Comparison of ENCODE assay signal across 18 cellular contexts in genomic region chr10:126216221-126216701, GRCh38.
DNase-seq lines count a peak whose midpoint lies in the region; ATAC-seq and TF ChIP-seq lines count a peak whose summit lies in the region.
"Had no signal": no experiment of that assay in that cellular context is flagged by ENCODE, and none has a peak within 500 bp of the region (broad histone marks: within the 10 kb centered on the region; RNA-seq: fewer than 3 reads in every experiment).

No MANE protein-coding gene starts in this region.

- peaks cover 7% of the 10 kb centered on the region for H3K36me3 Mint-ChIP-seq in osteocyte (ENCODE audit: unreplicated experiment)

- ATAC-seq in HG02588 (IDR thresholded peaks at IDR 0.05; ENCODE audit: unreplicated experiment) = no peak
- no peak for ATAC-seq in HG03025 (IDR thresholded peaks at IDR 0.05; ENCODE audit: low FRiP score, unreplicated experiment)

- in situ Hi-C loops in SK-MEL-5 (cut with HindIII; ENCODE audit: low pct_unique_long_range_greater_than_20kb, low sequenced_read_pairs) = no loop called here

- H3K4me3 Mint-ChIP-seq in osteocyte (ENCODE audit: unreplicated experiment) = no peak overlapping the region
- H3K4me3 Mint-ChIP-seq: activated CD4-positive, alpha-beta T cell treated with anti-CD3 and anti-CD28 coated beads, Interleukin-2, amount 10 ng/mL, durations not matched to agents 24 days and 14 days had no signal

- DNase-seq in COLO829 (ENCODE audit: low spot score) = peak; percentile 77
- peak; percentile 98 for DNase-seq in SK-MEL-5 (ENCODE audit: low read depth, low spot score)
- peak; percentile 47 for DNase-seq in fibroblast of pulmonary artery (ENCODE audit: low read depth)
- DNase-seq in osteocyte (ENCODE audit: extremely low spot score, unreplicated experiment) = no peak
- DNase-seq in stimulated activated CD4-positive, alpha-beta T cell treated with anti-CD3 and anti-CD28 coated beads, Interleukin-4, amount 100 ng/mL, for 4 hours = no peak
- DNase-seq in HuH-7 (ENCODE audit: low spot score) = no peak
- DNase-seq: activated CD4-positive, alpha-beta T cell treated with anti-CD3 and anti-CD28 coated beads, Interleukin-2, amount 10 ng/mL, durations not matched to agents 24 days and 14 days; AML-193; DMS79; effector CD8-positive, alpha-beta T cell; hypothalamus; left ventricle myocardium inferior; NCI-H1048; NCI-H345; PC-9; trophoblast cell had no signal

- H3K27ac Mint-ChIP-seq in osteocyte (ENCODE audit: unreplicated experiment) = peak overlapping the region; percentile 90
- H3K27ac Mint-ChIP-seq: activated CD4-positive, alpha-beta T cell treated with anti-CD3 and anti-CD28 coated beads, Interleukin-2, amount 10 ng/mL, durations not matched to agents 24 days and 14 days had no signal

- H3K27me3 Mint-ChIP-seq in osteocyte (ENCODE audit: unreplicated experiment) = no peaks in the 10 kb centered on the region
- H3K27me3 Mint-ChIP-seq: activated CD4-positive, alpha-beta T cell treated with anti-CD3 and anti-CD28 coated beads, Interleukin-2, amount 10 ng/mL, durations not matched to agents 24 days and 14 days had no signal

- H3K4me3 ChIP-seq in fibroblast of pulmonary artery (replicated peaks; ENCODE audit: low read depth, low read length) = no peak overlapping the region
- H3K4me3 ChIP-seq: left ventricle myocardium inferior, PC-9 had no signal

- peaks cover 28% of the 10 kb centered on the region for H3K4me1 Mint-ChIP-seq in osteocyte (ENCODE audit: unreplicated experiment)
- H3K4me1 Mint-ChIP-seq: activated CD4-positive, alpha-beta T cell treated with anti-CD3 and anti-CD28 coated beads, Interleukin-2, amount 10 ng/mL, durations not matched to agents 24 days and 14 days had no signal

- no peaks in the 10 kb centered on the region for H3K9me3 Mint-ChIP-seq in osteocyte (ENCODE audit: unreplicated experiment)
- H3K9me3 Mint-ChIP-seq: activated CD4-positive, alpha-beta T cell treated with anti-CD3 and anti-CD28 coated beads, Interleukin-2, amount 10 ng/mL, durations not matched to agents 24 days and 14 days had no signal

- TF ChIP-seq CTCF in fibroblast of pulmonary artery (IDR thresholded peaks at IDR 0.05; ENCODE audit: low read length, missing control alignments) (no peak), osteocyte (IDR thresholded peaks at IDR 0.05) (no peak)

Comparison
In these comparisons a context has a peak if more than half of its experiments do, and no peak if none do; other contexts are left out.
1. DNase-seq: peak in COLO829 (single experiment), SK-MEL-5 (single experiment) and fibroblast of pulmonary artery (single experiment); none in osteocyte (single experiment), stimulated activated CD4-positive, alpha-beta T cell treated with anti-CD3 and anti-CD28 coated beads, Interleukin-4, amount 100 ng/mL, for 4 hours (0 of 2) and HuH-7 (single experiment).